In genomic region chr10:44960482-44961230, GRCh38 we compare ENCODE assay signal across 10 cellular contexts. TPM values are rescaled to one million over a fixed set of nuclear protein-coding genes. Genes with fewer than 3 reads are reported as not detected.
DNase-seq lines count a peak whose midpoint lies in the region; ATAC-seq and TF ChIP-seq lines count a peak whose summit lies in the region.
"Had no signal": no experiment of that assay in that cellular context is flagged by ENCODE, and none has a peak within 500 bp of the region (broad histone marks: within the 10 kb centered on the region; RNA-seq: fewer than 3 reads in every experiment).

No MANE protein-coding gene starts in this region.

- WGBS in spleen, 5 donors: 72 to 80% (median 77%) methylated on average over 7 of the region's 7 CpGs
- 91 to 96% methylated on average over 7 of the region's 7 CpGs for WGBS in GM23248 (ENCODE audit: low coverage in 1 of 2, low lambda C conversion rate in 2 of 2, missing lambda C conversion rate in 2 of 2), 2 experiments

- DNase-seq in HFFc6: no peak
- DNase-seq in activated CD8-positive, alpha-beta T cell treated with anti-CD3 and anti-CD28 coated beads, Interleukin-2, amount 10 ng/mL, durations not matched to agents 7 days and 5 days: no peak
- DNase-seq in kidney epithelial cell (ENCODE audit: low read depth): no peak
- peak; percentile 73 for DNase-seq in spleen
- no peak for DNase-seq in GM23248
- DNase-seq in NCI-H1105 (lab: John Stamatoyannopoulos, UW): no peak
- DNase-seq: T1000 had no signal

- H3K9me2 ChIP-seq in GM23248 (ENCODE audit: insufficient read depth): no peaks in the 10 kb centered on the region

- intact Hi-C loops in spleen (cut with DNase I; ENCODE audit: low total_unique reads): no loop called here

- peak overlapping the region; percentile 52 for H3K4me3 ChIP-seq in kidney epithelial cell (ENCODE audit: low read depth, low read length)
- peak overlapping the region; percentile 72 to 89 (median 76) for H3K4me3 ChIP-seq in spleen
- no peak overlapping the region for H3K4me3 ChIP-seq in GM23248

- CTCF ChIA-PET in activated CD8-positive, alpha-beta T cell treated with anti-CD3 and anti-CD28 coated beads, Interleukin-2, amount 10 ng/mL, durations not matched to agents 7 days and 5 days (lab: Charles Lee): no interaction called here

- H3K27me3 Mint-ChIP-seq in HFFc6 (ENCODE audit: insufficient read depth): peaks cover 1% of the 10 kb centered on the region; the same call in 1 of the 2 replicates
- no peaks in the 10 kb centered on the region for H3K27me3 Mint-ChIP-seq in activated CD8-positive, alpha-beta T cell treated with anti-CD3 and anti-CD28 coated beads, Interleukin-2, amount 10 ng/mL, durations not matched to agents 7 days and 5 days (ENCODE audit: low read depth)

- H3K4me1 Mint-ChIP-seq in HFFc6 (ENCODE audit: low read depth): peaks cover 34% of the 10 kb centered on the region
- peaks cover 17% of the 10 kb centered on the region for H3K4me1 Mint-ChIP-seq in activated CD8-positive, alpha-beta T cell treated with anti-CD3 and anti-CD28 coated beads, Interleukin-2, amount 10 ng/mL, durations not matched to agents 7 days and 5 days (ENCODE audit: low read depth)

- H3K36me3 Mint-ChIP-seq in HFFc6 (ENCODE audit: low read depth): peaks cover 13% of the 10 kb centered on the region
- H3K36me3 Mint-ChIP-seq in activated CD8-positive, alpha-beta T cell treated with anti-CD3 and anti-CD28 coated beads, Interleukin-2, amount 10 ng/mL, durations not matched to agents 7 days and 5 days (ENCODE audit: low read depth): peaks cover 11% of the 10 kb centered on the region

- TF ChIP-seq CTCF in HFFc6 (IDR thresholded peaks at IDR 0.05) (no peak), kidney epithelial cell (IDR thresholded peaks at IDR 0.05; ENCODE audit: insufficient read depth, low read length, poor library complexity, severe bottlenecking) (no peak), spleen (IDR thresholded peaks at IDR 0.05 in 8 of 11, conservative IDR thresholded peaks at IDR 0.05 in 3 of 11) (no peak)

- no peak for ATAC-seq in activated CD8-positive, alpha-beta T cell treated with anti-CD3 and anti-CD28 coated beads, Interleukin-2, amount 10 ng/mL, durations not matched to agents 7 days and 5 days
- ATAC-seq in GM19351 (IDR thresholded peaks at IDR 0.05; ENCODE audit: unreplicated experiment): no peak
- no peak for ATAC-seq in GM19467 (IDR thresholded peaks at IDR 0.05; ENCODE audit: unreplicated experiment)

- H3K4me1 ChIP-seq in spleen (peaks cover 31 to 83% (median 65%) of the 10 kb centered on the region in 6 donors), GM23248 (ENCODE audit: insufficient read depth) (peaks cover 6% of the 10 kb centered on the region)

- H3K27ac ChIP-seq in spleen (peak overlapping the region in 7 of 8 donors; percentile 85 to 93 (median 90)), GM23248 (no peak overlapping the region)

- no peak overlapping the region for H3K27ac Mint-ChIP-seq in HFFc6
- no peak overlapping the region for H3K27ac Mint-ChIP-seq in activated CD8-positive, alpha-beta T cell treated with anti-CD3 and anti-CD28 coated beads, Interleukin-2, amount 10 ng/mL, durations not matched to agents 7 days and 5 days

- no peak overlapping the region for H2AFZ ChIP-seq in GM23248

- no peaks in the 10 kb centered on the region for H4K20me1 ChIP-seq in GM23248 (ENCODE audit: insufficient read depth)

- no peak overlapping the region for H3K9ac ChIP-seq in GM23248

- no peaks in the 10 kb centered on the region; the same call in 1 of the 2 replicates for H3K79me2 ChIP-seq in GM23248 (ENCODE audit: insufficient read depth)

- H3K9me3 ChIP-seq in spleen (peaks cover 0 to 4% (median 0%) of the 10 kb centered on the region in 8 donors), GM23248 (ENCODE audit: low read depth) (no peaks in the 10 kb centered on the region)

- TF ChIP-seq POLR2A in spleen (IDR thresholded peaks at IDR 0.05): no peak

- POLR2A ChIA-PET in activated CD8-positive, alpha-beta T cell treated with anti-CD3 and anti-CD28 coated beads, Interleukin-2, amount 10 ng/mL, durations not matched to agents 7 days and 5 days (lab: Charles Lee): interaction anchor here (1.1 to 1.3 kb wide), 2 partner anchors 11 to 19 kb away, joined by 3 to 4 read pairs; no protein-coding TSS in a partner anchor

- peaks cover 10% of the 10 kb centered on the region; the same call in 1 of the 2 replicates for H3F3A ChIP-seq in GM23248 (ENCODE audit: insufficient read depth)

- no peaks in the 10 kb centered on the region for H3K9me3 Mint-ChIP-seq in HFFc6
- H3K9me3 Mint-ChIP-seq in activated CD8-positive, alpha-beta T cell treated with anti-CD3 and anti-CD28 coated beads, Interleukin-2, amount 10 ng/mL, durations not matched to agents 7 days and 5 days (ENCODE audit: insufficient read depth): no peaks in the 10 kb centered on the region

- no peak overlapping the region for H3K4me2 ChIP-seq in GM23248 (ENCODE audit: unreplicated experiment)

- no peaks in the 10 kb centered on the region for H3K27me3 ChIP-seq in kidney epithelial cell (ENCODE audit: control insufficient read depth, insufficient read depth, low read length)
- no peaks in the 10 kb centered on the region for H3K27me3 ChIP-seq in spleen (replicated peaks in 1 of 7)
- no peaks in the 10 kb centered on the region for H3K27me3 ChIP-seq in GM23248 (replicated peaks; ENCODE audit: insufficient read depth)

- H3K36me3 ChIP-seq in kidney epithelial cell (ENCODE audit: control insufficient read depth, insufficient read depth, low read length) (no peaks in the 10 kb centered on the region), spleen (peaks cover 0 to 13% (median 1%) of the 10 kb centered on the region in 6 donors), GM23248 (ENCODE audit: low read depth) (no peaks in the 10 kb centered on the region)

- H3K4me3 Mint-ChIP-seq in HFFc6: peak overlapping the region; percentile 90
- peak overlapping the region; percentile 82 for H3K4me3 Mint-ChIP-seq in activated CD8-positive, alpha-beta T cell treated with anti-CD3 and anti-CD28 coated beads, Interleukin-2, amount 10 ng/mL, durations not matched to agents 7 days and 5 days

- in situ Hi-C loops in GM23248 (cut with MboI): no loop called here

RNA-seq across cellular contexts. Expression of gene RASSF4, which starts 1.1 kb away (rescaled TPM):
- total RNA-seq in HFFc6 (2021; fragmentation: NEBNext Ultra II Directional; extraction: Animal tissue kit (Norgen Biotek cat#: 25700)): 1 to 10 TPM; 1.1 to 3.8 (median 2.9) TPM
- total RNA-seq in activated CD8-positive, alpha-beta T cell treated with anti-CD3 and anti-CD28 coated beads, Interleukin-2, amount 10 ng/mL, durations not matched to agents 7 days and 5 days: 1 to 10 TPM in 1 of 2 experiments, under 1 TPM in 1; 0.76 to 1.6 TPM
- 67.6 and 72.0 TPM in 2 replicates for total RNA-seq in kidney epithelial cell
- 10 to 100 TPM; 70.8 to 96.2 (median 73.7) TPM for total RNA-seq in spleen
- polyA plus RNA-seq in spleen: 10 to 100 TPM; 36.7 to 61.0 (median 38.2) TPM
- 1.0 and 2.1 TPM in 2 replicates for total RNA-seq in GM23248 (2014; rRNA removed; shearing (Covaris generic))
- 2.3 and 2.9 TPM in 2 replicates for polyA plus RNA-seq in GM23248 (2016; fragmentation: Nextera tagmentation; extraction: Ambion mirVana)

RNA-seq across cellular contexts. Expression of gene DEPP1, which starts 18.0 kb away (rescaled TPM):
- under 1 TPM; 0.43 to 0.78 (median 0.52) TPM for total RNA-seq in HFFc6 (2021; fragmentation: NEBNext Ultra II Directional; extraction: Animal tissue kit (Norgen Biotek cat#: 25700))
- total RNA-seq in activated CD8-positive, alpha-beta T cell treated with anti-CD3 and anti-CD28 coated beads, Interleukin-2, amount 10 ng/mL, durations not matched to agents 7 days and 5 days: not detected
- total RNA-seq in kidney epithelial cell (19.8 and 21.9 TPM in 2 replicates), spleen (10 to 100 TPM in 6 of 7 donors, 1 to 10 TPM in 1; 9.5 to 90.1 (median 21.1) TPM)
- polyA plus RNA-seq in spleen (10 to 100 TPM; 13.3 to 36.5 (median 15.7) TPM), GM23248 (2016; fragmentation: Nextera tagmentation; extraction: Ambion mirVana) (10.2 and 13.8 TPM in 2 replicates)
- 7.0 and 10.1 TPM in 2 replicates for total RNA-seq in GM23248 (2014; rRNA removed; shearing (Covaris generic))

RNA-seq across cellular contexts. Expression of gene ZNF22, which starts 40.1 kb away (rescaled TPM):
- 10 to 100 TPM in 4 of 6 experiments, 1 to 10 TPM in 2; 7.4 to 15.8 (median 13.2) TPM for total RNA-seq in HFFc6 (2021; fragmentation: NEBNext Ultra II Directional; extraction: Animal tissue kit (Norgen Biotek cat#: 25700))
- total RNA-seq in activated CD8-positive, alpha-beta T cell treated with anti-CD3 and anti-CD28 coated beads, Interleukin-2, amount 10 ng/mL, durations not matched to agents 7 days and 5 days: 10 to 100 TPM; 44.6 to 45.2 TPM
- 21.6 and 30.0 TPM in 2 replicates for total RNA-seq in kidney epithelial cell
- total RNA-seq in spleen: 10 to 100 TPM; 22.7 to 28.3 (median 25.8) TPM
- polyA plus RNA-seq in spleen: 10 to 100 TPM; 25.9 to 33.6 (median 31.5) TPM
- total RNA-seq in GM23248 (2014; rRNA removed; shearing (Covaris generic)): 14.0 and 15.5 TPM in 2 replicates
- 16.7 and 17.3 TPM in 2 replicates for polyA plus RNA-seq in GM23248 (2016; fragmentation: Nextera tagmentation; extraction: Ambion mirVana)

RNA-seq across cellular contexts. Expression of gene TMEM72, which starts 49.5 kb away (rescaled TPM):
- total RNA-seq in HFFc6 (2021; fragmentation: NEBNext Ultra II Directional; extraction: Animal tissue kit (Norgen Biotek cat#: 25700)): not detected
- total RNA-seq in activated CD8-positive, alpha-beta T cell treated with anti-CD3 and anti-CD28 coated beads, Interleukin-2, amount 10 ng/mL, durations not matched to agents 7 days and 5 days: not detected
- not detected in 2 replicates for total RNA-seq in kidney epithelial cell
- not detected for total RNA-seq in spleen
- polyA plus RNA-seq in spleen: under 1 TPM in 1 of 3 donors, not detected in 2; 0.04 TPM
- total RNA-seq in GM23248 (2014; rRNA removed; shearing (Covaris generic)): not detected in 2 replicates
- not detected in 2 replicates for polyA plus RNA-seq in GM23248 (2016; fragmentation: Nextera tagmentation; extraction: Ambion mirVana)
- total RNA-seq: lung microvascular endothelial cell had no signal

Comparison
In these comparisons a context has a peak if more than half of its experiments do, and no peak if none do; other contexts are left out.
1. RNA of gene RASSF4, which starts 1.1 kb away (total RNA-seq): 70.8 to 96.2 TPM in spleen and 67.6 to 72.0 TPM in kidney epithelial cell; 1.1 to 3.8 TPM in HFFc6, 1.0 to 2.1 TPM in GM23248 and 0.76 to 1.6 TPM in activated CD8-positive, alpha-beta T cell treated with anti-CD3 and anti-CD28 coated beads, Interleukin-2, amount 10 ng/mL, durations not matched to agents 7 days and 5 days; every median in the first group is over 10 times any median in the second.